In genomic region chr4:86963697-86964096, GRCh38 we compare ENCODE assay signal across 1 cellular context.
TF ChIP-seq lines count a peak whose summit lies in the region.

No MANE protein-coding gene starts in this region.

TF ChIP-seq in K562, 482 proteins besides CTCF, POLR2A, EP300 and RAD21 (continued from another document and continues in another):
- TF ChIP-seq ATF3 (IDR thresholded peaks at IDR 0.05) (peak; percentile 74), ATF3 (CRISPR knock-in tag; conservative IDR thresholded peaks at IDR 0.05) (no peak), NCOA4 (IDR thresholded peaks at IDR 0.05; ENCODE audit: partially characterized antibody) (no peak), FOXM1 (IDR thresholded peaks at IDR 0.05; ENCODE audit: low read depth) (peak; percentile 14; the same call in 1 of the 2 replicates), FOXM1 (CRISPR knock-in tag; IDR thresholded peaks at IDR 0.05; ENCODE audit: low read depth) (no peak), ETS2 (tag; IDR thresholded peaks at IDR 0.05; ENCODE audit: borderline replicate concordance, poor library complexity, severe bottlenecking) (no peak), ZFP91 (CRISPR knock-in tag; IDR thresholded peaks at IDR 0.05) (no peak), ZBTB1 (CRISPR knock-in tag; IDR thresholded peaks at IDR 0.05; ENCODE audit: borderline replicate concordance, low read depth) (no peak), MYNN (IDR thresholded peaks at IDR 0.05) (no peak), MYNN (CRISPR knock-in tag; IDR thresholded peaks at IDR 0.05) (no peak), TCF7 (IDR thresholded peaks at IDR 0.05; ENCODE audit: borderline replicate concordance) (no peak), EWSR1 (IDR thresholded peaks at IDR 0.05; ENCODE audit: borderline replicate concordance, low read depth, partially characterized antibody) (no peak), ZNF354B (CRISPR knock-in tag; IDR thresholded peaks at IDR 0.05) (no peak), CHAMP1 (IDR thresholded peaks at IDR 0.05) (0 out of 2 replicates have a peak, but pooled peaks have one; percentile 39), CREM (IDR thresholded peaks at IDR 0.05; ENCODE audit: low read depth) (no peak; the same call in 1 of the 2 replicates), ESRRB (CRISPR knock-in tag; IDR thresholded peaks at IDR 0.05; ENCODE audit: borderline replicate concordance) (no peak), CBX1 (IDR thresholded peaks at IDR 0.05; ENCODE audit: low read depth) (no peak), CCAR2 (IDR thresholded peaks at IDR 0.05; ENCODE audit: low read depth, low read length) (no peak), JUND (IDR thresholded peaks at IDR 0.05; ENCODE audit: borderline replicate concordance, low read depth, low read length) (peak; percentile 86), JUND (tag; IDR thresholded peaks at IDR 0.05; ENCODE audit: borderline replicate concordance, low read depth, low read length) (peak; percentile 76; the same call in 2 of the 3 replicates), ASH1L (IDR thresholded peaks at IDR 0.05; ENCODE audit: borderline replicate concordance, low read depth, partially characterized antibody) (peak; percentile 5), COPS2 (conservative IDR thresholded peaks at IDR 0.05) (no peak), HIVEP1 (CRISPR knock-in tag; IDR thresholded peaks at IDR 0.05) (no peak), SFPQ (IDR thresholded peaks at IDR 0.05; ENCODE audit: low read depth, low read length) (no peak), CREB3 (tag; conservative IDR thresholded peaks at IDR 0.05; ENCODE audit: low read depth) (no peak), SMARCC2 (IDR thresholded peaks at IDR 0.05; ENCODE audit: low read depth) (0 out of 2 replicates have a peak, but pooled peaks have one; percentile 29), RHOXF2B (CRISPR knock-in tag; conservative IDR thresholded peaks at IDR 0.05) (no peak), MBD2 (IDR thresholded peaks at IDR 0.05; ENCODE audit: borderline replicate concordance, low read depth) (no peak), ID3 (CRISPR knock-in tag; IDR thresholded peaks at IDR 0.05) (no peak), ID3 (tag; IDR thresholded peaks at IDR 0.05) (no peak), DACH1 (IDR thresholded peaks at IDR 0.05; ENCODE audit: partially characterized antibody) (no peak), ZBTB9 (CRISPR knock-in tag; IDR thresholded peaks at IDR 0.05) (no peak), AFF1 (IDR thresholded peaks at IDR 0.05; ENCODE audit: low read depth in 1 of 2, partially characterized antibody in 2 of 2) (no peak), PREB (CRISPR knock-in tag; IDR thresholded peaks at IDR 0.05) (no peak), LEF1 (IDR thresholded peaks at IDR 0.05) (no peak), C11orf30 (IDR thresholded peaks at IDR 0.05; ENCODE audit: low read depth) (peak; percentile 74), DDX20 (tag; IDR thresholded peaks at IDR 0.05; ENCODE audit: low read depth) (no peak), ZNF140 (CRISPR knock-in tag; IDR thresholded peaks at IDR 0.05) (no peak), HSF4 (CRISPR knock-in tag; IDR thresholded peaks at IDR 0.05; ENCODE audit: borderline replicate concordance) (no peak), CBX3 (IDR thresholded peaks at IDR 0.05; ENCODE audit: borderline replicate concordance in 1 of 2, low read length in 2 of 2) (peak in 1 of 2 experiments; percentile 74; a peak in 2 of 3 replicates), E2F4 (CRISPR knock-in tag; IDR thresholded peaks at IDR 0.05; ENCODE audit: low read depth) (no peak), ZNF740 (CRISPR knock-in tag; IDR thresholded peaks at IDR 0.05) (no peak), ZNF740 (tag; IDR thresholded peaks at IDR 0.05) (no peak), TEAD4 (IDR thresholded peaks at IDR 0.05; ENCODE audit: low read length) (peak; percentile 44), TEAD4 (CRISPR knock-in tag; IDR thresholded peaks at IDR 0.05; ENCODE audit: borderline replicate concordance) (no peak), ZNF780A (CRISPR knock-in tag; IDR thresholded peaks at IDR 0.05) (no peak), EHMT2 (IDR thresholded peaks at IDR 0.05) (0 out of 2 replicates have a peak, but pooled peaks have one; percentile 22)
